In the genomic region with DNA sequence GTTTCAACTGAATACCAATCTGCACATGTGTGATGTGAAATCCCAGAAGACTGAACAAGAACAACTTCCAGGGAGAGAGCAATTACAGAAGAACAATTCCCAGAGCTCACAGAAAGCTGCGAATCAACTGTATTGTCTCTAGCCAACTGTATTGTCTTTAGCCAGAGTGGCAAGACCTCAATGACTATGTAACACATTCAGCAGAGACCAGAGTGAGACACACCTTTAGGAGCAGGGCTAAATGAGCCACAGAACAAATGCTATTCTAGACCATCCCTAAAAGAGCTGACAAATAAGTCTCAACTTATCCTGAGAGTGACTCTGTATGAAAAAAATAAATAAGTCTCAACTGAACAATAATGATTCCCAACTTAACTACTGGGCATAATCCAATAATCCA, we compare ENCODE assay signal across 15 cellular contexts.
"Had no signal": no experiment of that assay in that cellular context is flagged by ENCODE, and none has a peak within 500 bp of the region (broad histone marks: within the 10 kb centered on the region; RNA-seq: fewer than 3 reads in every experiment).

No MANE protein-coding gene starts in this region.

- H3K4me3 Mint-ChIP-seq: activated CD4-positive, alpha-beta memory T cell treated with anti-CD3 and anti-CD28 coated beads, Interleukin-2, amount 10 ng/mL, durations not matched to agents 7 days and 5 days; activated CD4-positive, alpha-beta T cell treated with anti-CD3 and anti-CD28 coated beads for 36 hours; activated naive CD4-positive, alpha-beta T cell treated with anti-CD3 and anti-CD28 coated beads for 36 hours; natural killer cell had no signal

- H3K27ac Mint-ChIP-seq: activated CD4-positive, alpha-beta memory T cell treated with anti-CD3 and anti-CD28 coated beads, Interleukin-2, amount 10 ng/mL, durations not matched to agents 7 days and 5 days; activated naive CD4-positive, alpha-beta T cell treated with anti-CD3 and anti-CD28 coated beads for 36 hours had no signal

- DNase-seq: activated CD4-positive, alpha-beta memory T cell treated with anti-CD3 and anti-CD28 coated beads, Interleukin-2, amount 10 ng/mL, durations not matched to agents 7 days and 5 days; activated CD4-positive, alpha-beta T cell treated with anti-CD3 and anti-CD28 coated beads for 36 hours; activated CD8-positive, alpha-beta memory T cell treated with anti-CD3 and anti-CD28 coated beads, Interleukin-2, amount 50 U/mL, for 48 hours; activated naive CD4-positive, alpha-beta T cell treated with anti-CD3 and anti-CD28 coated beads for 36 hours; adrenal gland; central memory CD4-positive, alpha-beta T cell; effector memory CD8-positive, alpha-beta T cell; hypothalamus; left cardiac atrium; lower lobe of right lung; natural killer cell; sigmoid colon; stimulated activated CD4-positive, alpha-beta T cell treated with anti-CD3 and anti-CD28 coated beads, Interleukin-2, amount 100 ng/mL, for 24 hours; stimulated activated naive CD4-positive, alpha-beta T cell treated with Interleukin-2 at 50 U/mL for 16 hours; trophoblast cell had no signal

- H3K9me3 Mint-ChIP-seq: activated CD4-positive, alpha-beta memory T cell treated with anti-CD3 and anti-CD28 coated beads, Interleukin-2, amount 10 ng/mL, durations not matched to agents 7 days and 5 days had no signal

- H3K27me3 Mint-ChIP-seq: activated CD4-positive, alpha-beta memory T cell treated with anti-CD3 and anti-CD28 coated beads, Interleukin-2, amount 10 ng/mL, durations not matched to agents 7 days and 5 days; activated CD4-positive, alpha-beta T cell treated with anti-CD3 and anti-CD28 coated beads for 36 hours; effector memory CD8-positive, alpha-beta T cell had no signal

- ATAC-seq: activated CD4-positive, alpha-beta T cell treated with anti-CD3 and anti-CD28 coated beads for 36 hours; effector memory CD8-positive, alpha-beta T cell; left cardiac atrium; lower lobe of right lung had no signal

- H3K36me3 Mint-ChIP-seq: natural killer cell had no signal
